In genomic region chr1:101376121-101377095, GRCh38 we compare ENCODE assay signal across 19 cellular contexts.
"Had no signal": no experiment of that assay in that cellular context is flagged by ENCODE, and none has a peak within 500 bp of the region (broad histone marks: within the 10 kb centered on the region; RNA-seq: fewer than 3 reads in every experiment).

No MANE protein-coding gene starts in this region.

- H3K4me1 Mint-ChIP-seq: neural crest cell had no signal

- H3K36me3 Mint-ChIP-seq: brain had no signal

- DNase-seq: activated CD4-positive, alpha-beta T cell treated with anti-CD3 and anti-CD28 coated beads, Interleukin-2, amount 10 ng/mL, durations not matched to agents 24 days and 14 days; activated CD4-positive, CD25-positive, alpha-beta regulatory T cell; activated CD8-positive, alpha-beta T cell treated with anti-CD3 and anti-CD28 coated beads, Interleukin-2, amount 10 ng/mL, durations not matched to agents 7 days and 5 days; activated naive CD8-positive, alpha-beta T cell treated with anti-CD3 and anti-CD28 coated beads, Interleukin-2, amount 10 ng/mL, durations not matched to agents 7 days and 5 days; central memory CD4-positive, alpha-beta T cell; effector CD8-positive, alpha-beta T cell; gastrocnemius medialis; heart right ventricle; left colon; midbrain; stimulated activated naive CD8-positive, alpha-beta T cell treated with anti-CD3 and anti-CD28 coated beads, Interleukin-15, amount 100 ng/mL, for 72 hours; upper lobe of right lung had no signal

- H3K9me3 ChIP-seq: prostate gland, upper lobe of right lung had no signal

- H3K4me3 ChIP-seq: coronary artery, gastrocnemius medialis, heart right ventricle, lung, prostate gland, upper lobe of right lung had no signal

- H3K27ac Mint-ChIP-seq: activated CD4-positive, alpha-beta T cell treated with anti-CD3 and anti-CD28 coated beads, Interleukin-2, amount 10 ng/mL, durations not matched to agents 24 days and 14 days; activated CD8-positive, alpha-beta T cell treated with anti-CD3 and anti-CD28 coated beads, Interleukin-2, amount 10 ng/mL, durations not matched to agents 7 days and 5 days; activated naive CD8-positive, alpha-beta T cell treated with anti-CD3 and anti-CD28 coated beads, Interleukin-2, amount 10 ng/mL, durations not matched to agents 7 days and 5 days; stimulated activated naive CD8-positive, alpha-beta T cell treated with anti-CD3 and anti-CD28 coated beads, Interleukin-15, amount 100 ng/mL, for 72 hours; T-helper 2 cell treated with Interferon-gamma antibody and Interleukin-4, amounts not matched to agents 5 μg/mL and 100 μg/mL, for 36 hours had no signal

- ATAC-seq: activated CD8-positive, alpha-beta T cell treated with anti-CD3 and anti-CD28 coated beads, Interleukin-2, amount 10 ng/mL, durations not matched to agents 7 days and 5 days; gastrocnemius medialis; heart right ventricle; left colon; sciatic nerve; stimulated activated naive CD8-positive, alpha-beta T cell treated with anti-CD3 and anti-CD28 coated beads, Interleukin-15, amount 100 ng/mL, for 72 hours; upper lobe of right lung had no signal

- H3K27ac ChIP-seq: coronary artery, gastrocnemius medialis, heart right ventricle, prostate gland, upper lobe of right lung had no signal

- H3K4me3 Mint-ChIP-seq: activated CD4-positive, alpha-beta T cell treated with anti-CD3 and anti-CD28 coated beads, Interleukin-2, amount 10 ng/mL, durations not matched to agents 24 days and 14 days; activated CD8-positive, alpha-beta T cell treated with anti-CD3 and anti-CD28 coated beads, Interleukin-2, amount 10 ng/mL, durations not matched to agents 7 days and 5 days; activated naive CD8-positive, alpha-beta T cell treated with anti-CD3 and anti-CD28 coated beads, Interleukin-2, amount 10 ng/mL, durations not matched to agents 7 days and 5 days; brain; neural crest cell; stimulated activated naive CD8-positive, alpha-beta T cell treated with anti-CD3 and anti-CD28 coated beads, Interleukin-15, amount 100 ng/mL, for 72 hours; T-helper 2 cell treated with Interferon-gamma antibody and Interleukin-4, amounts not matched to agents 5 μg/mL and 100 μg/mL, for 36 hours had no signal

- H3K36me3 ChIP-seq: gastrocnemius medialis, heart right ventricle, prostate gland, upper lobe of right lung had no signal
